ENCODE assay signal across 15 cellular contexts in the genomic region with DNA sequence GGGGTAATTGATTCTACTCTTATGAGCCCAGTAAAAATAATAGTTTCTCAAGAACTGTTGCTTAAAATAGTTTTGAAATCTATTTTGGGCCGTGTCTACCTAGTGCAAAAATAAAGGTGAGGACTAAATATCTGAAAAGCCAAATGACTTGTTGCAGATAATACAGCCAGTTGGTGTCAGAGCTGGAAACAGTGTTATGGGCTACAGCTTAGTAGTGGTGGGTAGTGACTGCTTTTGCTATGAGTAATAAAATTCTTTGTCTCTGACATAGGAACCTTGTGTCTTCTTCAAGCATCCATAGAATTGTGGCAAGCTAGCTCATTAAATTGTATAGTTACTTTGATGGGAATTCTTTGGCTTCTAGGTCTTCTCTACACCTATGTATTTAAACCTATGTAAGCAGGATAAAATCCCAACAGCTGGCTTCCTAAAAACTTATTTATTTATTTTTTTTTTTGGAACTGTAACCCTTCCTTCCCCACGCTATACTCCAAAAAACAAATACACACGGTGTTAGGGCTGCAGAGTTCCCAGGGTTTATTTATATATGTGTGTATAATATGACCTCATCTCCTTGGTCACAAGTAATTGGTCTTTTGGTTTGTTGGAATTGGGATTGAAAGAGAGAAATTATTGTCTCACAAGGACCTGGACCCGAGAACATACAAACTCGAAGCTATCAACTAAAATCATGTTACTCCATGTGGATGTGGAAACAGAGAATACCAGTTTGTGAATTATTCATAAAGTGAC.
DNase-seq lines count a peak whose midpoint lies in the region; ATAC-seq and TF ChIP-seq lines count a peak whose summit lies in the region.
"Had no signal": no experiment of that assay in that cellular context is flagged by ENCODE, and none has a peak within 500 bp of the region (broad histone marks: within the 10 kb centered on the region; RNA-seq: fewer than 3 reads in every experiment).

No MANE protein-coding gene starts in this region.

- ATAC-seq in HG03039 (IDR thresholded peaks at IDR 0.05; ENCODE audit: unreplicated experiment), result peak; percentile 79
- no peak for ATAC-seq in GM19463 (IDR thresholded peaks at IDR 0.05; ENCODE audit: unreplicated experiment)
- ATAC-seq in HG02981 (IDR thresholded peaks at IDR 0.05; ENCODE audit: unreplicated experiment), result no peak
- ATAC-seq: activated CD4-positive, CD25-positive, alpha-beta regulatory T cell treated with anti-CD3 and anti-CD28 coated beads, Interleukin-2, amount 50 U/mL, for 24 hours; CD8-positive, alpha-beta T cell; Right ventricle myocardium inferior had no signal

- no peaks in the 10 kb centered on the region for H3K36me3 Mint-ChIP-seq in osteocyte (ENCODE audit: unreplicated experiment)
- H3K36me3 Mint-ChIP-seq: CD8-positive, alpha-beta T cell had no signal

- in situ Hi-C loops in brain microvascular endothelial cell (cut with HindIII; ENCODE audit: low pct_ligation_motif_present, low sequenced_read_pairs), result no loop called here

- TF ChIP-seq CTCF in brain microvascular endothelial cell (IDR thresholded peaks at IDR 0.05; ENCODE audit: low read depth, low read length, missing control alignments) (no peak), osteocyte (IDR thresholded peaks at IDR 0.05) (no peak)

- no peak overlapping the region for H3K4me3 Mint-ChIP-seq in osteocyte (ENCODE audit: unreplicated experiment)
- H3K4me3 Mint-ChIP-seq: CD8-positive, alpha-beta T cell had no signal

- no peaks in the 10 kb centered on the region for H3K27me3 ChIP-seq in brain microvascular endothelial cell (replicated peaks)
- H3K27me3 ChIP-seq: ascending aorta had no signal

- DNase-seq in GM03348 (ENCODE audit: low spot score) (peak; percentile 63), brain microvascular endothelial cell (peak; percentile 77), osteocyte (ENCODE audit: extremely low spot score, unreplicated experiment) (no peak), NCI-H2227 treated with DMSO at 0.1 percent for 48 hours (lab: John Stamatoyannopoulos, UW) (no peak)
- DNase-seq in stimulated activated CD4-positive, alpha-beta T cell treated with anti-CD3 and anti-CD28 coated beads, Interleukin-1b, Interleukin-23, amount 100 ng/mL, for 48 hours, result no peak
- DNase-seq: activated T-cell treated with anti-CD3 and anti-CD28 coated beads, Interleukin-2, amount 50 U/mL, for 48 hours; CD8-positive, alpha-beta T cell; NCI-H1092 treated with DMSO at 0.1 percent for 48 hours; stimulated activated CD8-positive, alpha-beta memory T cell treated with anti-CD3 and anti-CD28 coated beads, Interleukin-4, amount 100 ng/mL, for 48 hours had no signal

- H3K4me3 ChIP-seq in brain microvascular endothelial cell (ENCODE audit: low read depth, low read length), result no peak overlapping the region
- H3K4me3 ChIP-seq: ascending aorta had no signal

- peaks cover 60% of the 10 kb centered on the region for H3K4me1 Mint-ChIP-seq in osteocyte (ENCODE audit: unreplicated experiment)

- H3K27ac ChIP-seq in brain microvascular endothelial cell, result peak overlapping the region; percentile 82
- H3K27ac ChIP-seq: ascending aorta had no signal

- H3K27me3 Mint-ChIP-seq in osteocyte (ENCODE audit: unreplicated experiment), result no peaks in the 10 kb centered on the region

- no peaks in the 10 kb centered on the region for H3K36me3 ChIP-seq in brain microvascular endothelial cell (replicated peaks)
- H3K36me3 ChIP-seq: ascending aorta had no signal

- H3K27ac Mint-ChIP-seq in osteocyte (ENCODE audit: unreplicated experiment), result peak overlapping the region; percentile 71
- H3K27ac Mint-ChIP-seq: CD8-positive, alpha-beta T cell had no signal

- H3K9me3 Mint-ChIP-seq in osteocyte (ENCODE audit: unreplicated experiment), result no peaks in the 10 kb centered on the region
- H3K9me3 Mint-ChIP-seq: CD8-positive, alpha-beta T cell had no signal

Comparison
In these comparisons a context has a peak if more than half of its experiments do, and no peak if none do; other contexts are left out.
1. DNase-seq: peak in GM03348 (single experiment) and brain microvascular endothelial cell (single experiment); none in osteocyte (single experiment), stimulated activated CD4-positive, alpha-beta T cell treated with anti-CD3 and anti-CD28 coated beads, Interleukin-1b, Interleukin-23, amount 100 ng/mL, for 48 hours (single experiment) and NCI-H2227 treated with DMSO at 0.1 percent for 48 hours (single experiment).